1 cellular context compared by ENCODE assay signal in genomic region chr5:43016217-43016779, GRCh38.
TF ChIP-seq lines count a peak whose summit lies in the region.

No MANE protein-coding gene starts in this region.

TF ChIP-seq in A549, 52 proteins besides CTCF, POLR2A, EP300 and RAD21 (continued from another document):
- TF ChIP-seq, protein P1, sequence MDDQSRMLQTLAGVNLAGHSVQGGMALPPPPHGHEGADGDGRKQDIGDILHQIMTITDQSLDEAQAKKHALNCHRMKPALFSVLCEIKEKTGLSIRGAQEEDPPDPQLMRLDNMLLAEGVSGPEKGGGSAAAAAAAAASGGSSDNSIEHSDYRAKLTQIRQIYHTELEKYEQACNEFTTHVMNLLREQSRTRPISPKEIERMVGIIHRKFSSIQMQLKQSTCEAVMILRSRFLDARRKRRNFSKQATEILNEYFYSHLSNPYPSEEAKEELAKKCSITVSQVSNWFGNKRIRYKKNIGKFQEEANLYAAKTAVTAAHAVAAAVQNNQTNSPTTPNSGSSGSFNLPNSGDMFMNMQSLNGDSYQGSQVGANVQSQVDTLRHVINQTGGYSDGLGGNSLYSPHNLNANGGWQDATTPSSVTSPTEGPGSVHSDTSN (IDR thresholded peaks at IDR 0.05), result no peak
- TF ChIP-seq HDAC2 (IDR thresholded peaks at IDR 0.05), result no peak
- TF ChIP-seq TP53 (CRISPR knock-in tag; IDR thresholded peaks at IDR 0.05), result no peak
- no peak for TF ChIP-seq EHF (CRISPR knock-in tag; IDR thresholded peaks at IDR 0.05)
